In the genomic region with DNA sequence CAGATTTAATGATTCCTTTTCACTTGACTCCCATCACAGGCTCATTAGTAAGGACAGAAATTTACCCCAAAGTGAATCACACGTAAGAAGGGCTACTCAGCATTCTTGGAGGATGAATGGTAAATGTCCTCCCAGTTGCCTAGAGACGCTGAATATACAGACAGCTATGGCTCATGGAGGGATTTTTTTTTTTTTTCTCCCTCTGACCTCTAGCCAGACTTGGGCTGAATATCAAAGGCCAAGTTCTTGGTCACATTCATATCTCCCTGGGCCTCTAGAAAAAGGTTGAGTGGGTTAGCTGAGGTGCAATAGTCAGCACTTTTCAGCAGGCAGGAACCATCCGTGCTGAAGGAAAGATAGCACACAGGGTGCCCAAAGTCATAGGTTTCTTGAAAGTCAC, we compare ENCODE assay signal across 10 cellular contexts.
DNase-seq lines count a peak whose midpoint lies in the region; ATAC-seq and TF ChIP-seq lines count a peak whose summit lies in the region.
"Had no signal": no experiment of that assay in that cellular context is flagged by ENCODE, and none has a peak within 500 bp of the region (broad histone marks: within the 10 kb centered on the region; RNA-seq: fewer than 3 reads in every experiment).

No MANE protein-coding gene starts in this region.

- DNase-seq in GM04504 (ENCODE audit: low read depth) (peak; percentile 98), RPMI8226 (peak; percentile 79), fibroblast of mammary gland (ENCODE audit: low read depth) (peak; percentile 98), renal cortical epithelial cell (ENCODE audit: low read depth) (peak; percentile 99), DMS 273 (lab: John Stamatoyannopoulos, UW; ENCODE audit: unreplicated experiment) (no peak), DMS79 treated with DMSO at 0.1 percent for 48 hours (lab: John Stamatoyannopoulos, UW) (no peak), globus pallidus (ENCODE audit: low spot score) (no peak)
- DNase-seq: activated CD8-positive, alpha-beta memory T cell treated with anti-CD3 and anti-CD28 coated beads for 24 hours had no signal

- TF ChIP-seq CTCF in fibroblast of mammary gland (conservative IDR thresholded peaks at IDR 0.05; ENCODE audit: control insufficient read depth, insufficient read depth, low read depth, low read length): no peak

- ATAC-seq in HG03139 (IDR thresholded peaks at IDR 0.05; ENCODE audit: unreplicated experiment): no peak
- ATAC-seq: sciatic nerve had no signal

- no peak overlapping the region for H3K4me3 ChIP-seq in fibroblast of mammary gland (ENCODE audit: control insufficient read depth, low read depth, low read length)

Comparison
In these comparisons a context has a peak if more than half of its experiments do, and no peak if none do; other contexts are left out.
1. DNase-seq: peak in GM04504 (single experiment), RPMI8226 (single experiment), fibroblast of mammary gland (single experiment) and renal cortical epithelial cell (single experiment); none in DMS 273 (single experiment), DMS79 treated with DMSO at 0.1 percent for 48 hours (single experiment) and globus pallidus (single experiment).